Comparison of ENCODE assay signal across 26 cellular contexts in the genomic region with DNA sequence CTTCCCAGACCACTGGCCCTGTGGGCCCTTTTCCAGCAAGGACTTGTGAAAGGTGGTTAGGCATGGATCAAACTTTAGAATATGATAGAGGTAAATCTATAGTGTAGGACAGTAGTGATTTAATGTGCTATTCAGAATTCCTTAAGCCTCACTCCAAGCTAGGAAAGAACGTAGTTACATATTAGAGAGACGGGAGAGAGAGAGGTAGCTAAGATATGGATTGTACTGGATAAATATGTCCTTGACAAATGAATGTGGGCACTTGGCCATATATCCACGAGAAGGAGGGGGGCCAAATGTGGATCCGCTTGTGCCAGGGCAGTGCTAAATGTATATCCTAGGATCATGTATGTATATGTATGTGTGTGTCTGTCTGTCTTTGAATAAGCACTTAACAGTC. TPM values are rescaled to one million over a fixed set of nuclear protein-coding genes. Genes with fewer than 3 reads are reported as not detected.
"Had no signal": no experiment of that assay in that cellular context is flagged by ENCODE, and none has a peak within 500 bp of the region (broad histone marks: within the 10 kb centered on the region; RNA-seq: fewer than 3 reads in every experiment).

No MANE protein-coding gene starts in this region.

- H3K4me1 ChIP-seq: colonic mucosa, SJCRH30 had no signal

- H3K27me3 ChIP-seq: colonic mucosa, SJCRH30 had no signal

- ATAC-seq: activated CD4-positive, CD25-positive, alpha-beta regulatory T cell treated with anti-CD3 and anti-CD28 coated beads, Interleukin-2, amount 50 U/mL, for 24 hours; activated CD8-positive, alpha-beta T cell treated with anti-CD3 and anti-CD28 coated beads for 36 hours; activated T-cell treated with anti-CD3 and anti-CD28 coated beads, Interleukin-2, amount 50 U/mL, for 72 hours; Panc1; Right ventricle myocardium inferior had no signal

- H3K9me3 ChIP-seq: colonic mucosa, SJCRH30, SK-N-SH had no signal

- H3K27ac ChIP-seq: colonic mucosa, SJCRH30 had no signal

- H3K4me3 ChIP-seq: colonic mucosa, SJCRH30 had no signal

- DNase-seq: activated CD4-positive, alpha-beta T cell treated with anti-CD3 and anti-CD28 coated beads for 4 hours; activated CD8-positive, alpha-beta memory T cell treated with anti-CD3 and anti-CD28 coated beads, Interleukin-2, amount 50 U/mL, for 4 hours; activated CD8-positive, alpha-beta T cell treated with anti-CD3 and anti-CD28 coated beads for 36 hours; activated gamma-delta T cell treated with Interleukin-2 at 50 U/mL for 16 hours; activated naive CD4-positive, alpha-beta T cell treated with anti-CD3 and anti-CD28 coated beads, Interleukin-2, amount 10 ng/mL, durations not matched to agents 7 days and 5 days; activated naive CD8-positive, alpha-beta T cell treated with anti-CD3 and anti-CD28 coated beads for 36 hours; activated T-cell treated with anti-CD3 and anti-CD28 coated beads, Interleukin-2, amount 50 U/mL, for 72 hours; colonic mucosa; Karpas-422; MM.1S; NCI-H1105; NCI-H1436; NCI-H1694 treated with DMSO at 0.1 percent for 48 hours; NCI-H2029 treated with DMSO at 0.1 percent for 48 hours; NCI-H345; NCI-H510A treated with DMSO at 0.1 percent for 48 hours; NK-92 treated with Interleukin-12 subunit alpha and Interleukin-12 subunit beta, amount 100 ng/mL, for 24 hours; OCI-M1; RPMI8226; SJCRH30; SK-N-SH had no signal

- H3K36me3 ChIP-seq: colonic mucosa, SJCRH30 had no signal

RNA-seq across cellular contexts. Expression of gene KCNJ3, which starts 6.5 kb away (rescaled TPM):
- total RNA-seq: activated CD8-positive, alpha-beta T cell treated with anti-CD3 and anti-CD28 coated beads for 36 hours; activated naive CD8-positive, alpha-beta T cell treated with anti-CD3 and anti-CD28 coated beads for 36 hours; activated T-cell treated with anti-CD3 and anti-CD28 coated beads, Interleukin-2, amount 50 U/mL, for 72 hours; activated T-helper 2 cell treated with anti-CD3 and anti-CD28 coated beads, Interferon-gamma antibody, Interleukin-2, Interleukin-4, amounts not matched to agents 10 μg/mL and 5 μg/mL and 100 μg/mL, durations not matched to agents 14 hours and 24 hours and 36 hours; SJCRH30; T-helper 1 cell treated with Interleukin-12 subunit alpha and Interleukin-12 subunit beta and Interleukin-4 antibody, amounts not matched to agents 30 ng/mL and 1 ng/mL, for 36 hours had no signal
- polyA plus RNA-seq: SK-N-SH had no signal
